In the genomic region with DNA sequence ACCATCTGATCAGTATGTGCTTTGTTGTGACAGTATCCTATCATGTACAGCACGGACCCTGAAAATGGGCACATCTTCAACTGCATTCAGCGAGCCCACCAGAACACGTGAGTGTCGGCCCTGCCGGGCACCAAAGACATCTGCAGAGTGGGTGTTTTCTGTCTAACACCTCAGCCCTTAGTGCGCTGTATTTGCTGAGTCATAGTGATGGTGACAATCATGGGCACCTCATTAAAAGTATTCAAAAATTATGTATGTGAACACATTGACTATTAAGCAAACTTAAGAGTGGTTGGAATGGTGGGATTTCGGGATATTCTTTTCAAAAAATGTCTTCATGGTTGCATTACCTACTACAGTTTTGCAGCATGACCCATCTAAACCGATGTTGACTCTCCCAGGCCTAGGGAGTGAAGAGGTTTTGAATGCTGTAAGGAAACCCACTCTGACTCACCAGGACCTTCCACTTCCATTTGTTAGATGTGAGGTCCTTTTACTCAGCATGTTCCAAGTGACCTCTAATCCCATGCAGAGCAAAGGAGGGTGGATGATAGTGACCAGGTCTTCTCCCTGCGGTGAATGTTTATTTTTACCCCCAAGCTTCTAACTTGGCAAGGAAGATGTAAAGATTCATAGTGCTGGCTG, we compare ENCODE assay signal across 20 cellular contexts. TPM values are rescaled to one million over a fixed set of nuclear protein-coding genes. Genes with fewer than 3 reads are reported as not detected.
DNase-seq lines count a peak whose midpoint lies in the region; ATAC-seq and TF ChIP-seq lines count a peak whose summit lies in the region.
"Had no signal": no experiment of that assay in that cellular context is flagged by ENCODE, and none has a peak within 500 bp of the region (broad histone marks: within the 10 kb centered on the region; RNA-seq: fewer than 3 reads in every experiment).

No MANE protein-coding gene starts in this region.

- no peak overlapping the region for H3K4ac ChIP-seq in mesendoderm (ENCODE audit: low read depth, low read length)

- no peaks in the 10 kb centered on the region for H3K27me3 ChIP-seq in mesendoderm (ENCODE audit: insufficient read depth, low read length, poor library complexity)
- H3K27me3 ChIP-seq: SJSA1 had no signal

- in situ Hi-C loops in astrocyte of the spinal cord (cut with HindIII; ENCODE audit: low sequenced_read_pairs) = no loop called here

- H4K5ac ChIP-seq in mesendoderm (ENCODE audit: low read length) = no peak overlapping the region

- no peak overlapping the region for H2BK15ac ChIP-seq in mesendoderm (replicated peaks; ENCODE audit: low read depth)

- no peak overlapping the region for H2BK120ac ChIP-seq in mesendoderm (ENCODE audit: low read depth, low read length)

- H2BK5ac ChIP-seq in mesendoderm (ENCODE audit: low read length) = no peak overlapping the region

- peak; percentile 39 for DNase-seq in A172 (ENCODE audit: low spot score)
- peak; percentile 12 for DNase-seq in EL
- peak; percentile 26 for DNase-seq in astrocyte of the spinal cord (ENCODE audit: low read depth, low spot score)
- no peak for DNase-seq in mesendoderm
- no peak for DNase-seq in coronary artery (ENCODE audit: low spot score)
- DNase-seq: ACHN, C1 segment of cervical spinal cord, DND-41, HCEC 1CT, KG1, NCI-H1105 treated with DMSO at 0.1 percent for 48 hours, NCI-H1694, NCI-H2081 treated with DMSO at 0.1 percent for 48 hours, NCI-H446 treated with DMSO at 0.1 percent for 48 hours had no signal

- ATAC-seq in GM19395 (IDR thresholded peaks at IDR 0.05; ENCODE audit: unreplicated experiment) (no peak), HG02870 (IDR thresholded peaks at IDR 0.05; ENCODE audit: unreplicated experiment) (no peak)
- ATAC-seq: GM12878, GM23338, Panc1 had no signal

- no CpG with 5 or more reads among the region's 9 CpGs for WGBS in mesendoderm (ENCODE audit: extremely low coverage, insufficient coverage, low lambda C conversion rate)

- no peak overlapping the region for H3K4me2 ChIP-seq in mesendoderm (ENCODE audit: low read length)
- H3K4me2 ChIP-seq: GM23338 had no signal

- H3K18ac ChIP-seq in mesendoderm (ENCODE audit: low read length) = no peak overlapping the region

- H3K9ac ChIP-seq in mesendoderm (ENCODE audit: low read length) = no peak overlapping the region

- H3K36me3 ChIP-seq in mesendoderm (ENCODE audit: control insufficient read depth, insufficient read depth, low read length) = no peaks in the 10 kb centered on the region

- H3K79me1 ChIP-seq in mesendoderm (ENCODE audit: low read length) = peaks cover 3% of the 10 kb centered on the region

- no peaks in the 10 kb centered on the region for H3K79me2 ChIP-seq in mesendoderm (ENCODE audit: control insufficient read depth, insufficient read depth, low read length)

- TF ChIP-seq CTCF in astrocyte of the spinal cord (IDR thresholded peaks at IDR 0.05; ENCODE audit: low read depth, low read length) (no peak), coronary artery (IDR thresholded peaks at IDR 0.05) (no peak)

- H3K4me1 ChIP-seq in mesendoderm (ENCODE audit: control insufficient read depth, low read depth, low read length) = no peaks in the 10 kb centered on the region
- H3K4me1 ChIP-seq: SJSA1 had no signal

- peak overlapping the region; percentile 70 for H4K8ac ChIP-seq in mesendoderm (ENCODE audit: low read depth, low read length)

- no peak overlapping the region for H3K4me3 ChIP-seq in astrocyte of the spinal cord (ENCODE audit: low read depth, low read length)
- H3K4me3 ChIP-seq in mesendoderm (ENCODE audit: low read length) = no peak overlapping the region
- H3K4me3 ChIP-seq in coronary artery = no peak overlapping the region
- H3K4me3 ChIP-seq: GM12878, GM23338, SJSA1 had no signal

- H2AK5ac ChIP-seq in mesendoderm (ENCODE audit: low read length) = no peak overlapping the region

- no peak overlapping the region for H3K56ac ChIP-seq in mesendoderm (ENCODE audit: low read length)

- no peak overlapping the region for H3K27ac ChIP-seq in mesendoderm (ENCODE audit: low read depth, low read length)
- no peak overlapping the region for H3K27ac ChIP-seq in coronary artery
- H3K27ac ChIP-seq: SJSA1 had no signal

- H3K23ac ChIP-seq in mesendoderm (ENCODE audit: low read length) = no peak overlapping the region

RNA-seq across cellular contexts. Expression of a gene that starts 20.1 kb away (rescaled TPM):
- total RNA-seq in A172 (2014; rRNA removed; shearing (Covaris generic)) = 224 and 279 TPM in 2 replicates
- 174 TPM for polyA plus RNA-seq in mesendoderm (2013, experiment 1 of 2)
- polyA plus RNA-seq in mesendoderm (2013, experiment 2 of 2) = 169 TPM

RNA-seq across cellular contexts. Expression of a gene that starts 47.3 kb away (rescaled TPM):
- total RNA-seq in A172 (2014; rRNA removed; shearing (Covaris generic)) = 89.2 and 96.5 TPM in 2 replicates
- polyA plus RNA-seq in mesendoderm (2013, experiment 1 of 2) = 42.1 TPM
- 42.3 TPM for polyA plus RNA-seq in mesendoderm (2013, experiment 2 of 2)

Comparison
In these comparisons a context has a peak if more than half of its experiments do, and no peak if none do; other contexts are left out.
1. DNase-seq: peak in A172 (single experiment), EL (single experiment) and astrocyte of the spinal cord (single experiment); none in mesendoderm (single experiment) and coronary artery (single experiment).